10 cellular contexts compared by ENCODE assay signal in genomic region chr16:68070811-68071546, GRCh38. TPM values are rescaled to one million over a fixed set of nuclear protein-coding genes. Genes with fewer than 3 reads are reported as not detected.
DNase-seq lines count a peak whose midpoint lies in the region; ATAC-seq and TF ChIP-seq lines count a peak whose summit lies in the region.
"Had no signal": no experiment of that assay in that cellular context is flagged by ENCODE, and none has a peak within 500 bp of the region (broad histone marks: within the 10 kb centered on the region; RNA-seq: fewer than 3 reads in every experiment).

No MANE protein-coding gene starts in this region.

- WGBS in spleen, 5 donors: 63 to 80% (median 77%) methylated on average over 14 of the region's 14 CpGs

- no peaks in the 10 kb centered on the region for H3K27me3 Mint-ChIP-seq in activated T-helper 1 cell treated with anti-CD3 and anti-CD28 coated beads, Interleukin-12 subunit alpha, Interleukin-12 subunit beta, Interleukin-2, Interleukin-4 antibody, amounts not matched to agents 30 ng/mL and 10 ng/mL and 1 ng/mL, durations not matched to agents 14 hours and 24 hours and 36 hours (ENCODE audit: insufficient read depth)

- H3K9me3 Mint-ChIP-seq in activated T-helper 1 cell treated with anti-CD3 and anti-CD28 coated beads, Interleukin-12 subunit alpha, Interleukin-12 subunit beta, Interleukin-2, Interleukin-4 antibody, amounts not matched to agents 30 ng/mL and 10 ng/mL and 1 ng/mL, durations not matched to agents 14 hours and 24 hours and 36 hours: no peaks in the 10 kb centered on the region

- peak overlapping the region; percentile 71 for H3K4me3 Mint-ChIP-seq in activated T-helper 1 cell treated with anti-CD3 and anti-CD28 coated beads, Interleukin-12 subunit alpha, Interleukin-12 subunit beta, Interleukin-2, Interleukin-4 antibody, amounts not matched to agents 30 ng/mL and 10 ng/mL and 1 ng/mL, durations not matched to agents 14 hours and 24 hours and 36 hours

- H3K27ac ChIP-seq in spleen: peak overlapping the region; percentile 37 to 82 (median 74)

- intact Hi-C loops in activated T-helper 1 cell treated with anti-CD3 and anti-CD28 coated beads, Interleukin-12 subunit alpha, Interleukin-12 subunit beta, Interleukin-2, Interleukin-4 antibody, amounts not matched to agents 30 ng/mL and 10 ng/mL and 1 ng/mL, durations not matched to agents 14 hours and 24 hours and 36 hours (cut with micrococcal nuclease): loop anchor here (2.0 kb wide), 1 partner anchor 14 kb away; the partner anchor contains the start of gene NFATC3
- intact Hi-C loops in spleen (cut with DNase I; ENCODE audit: low total_unique reads): no loop called here
- intact Hi-C loops in left cardiac atrium (cut with DNase I): no loop called here
- intact Hi-C loops in Right ventricle myocardium superior (cut with DNase I): no loop called here

- peaks cover 86% of the 10 kb centered on the region for H3K4me1 Mint-ChIP-seq in activated T-helper 1 cell treated with anti-CD3 and anti-CD28 coated beads, Interleukin-12 subunit alpha, Interleukin-12 subunit beta, Interleukin-2, Interleukin-4 antibody, amounts not matched to agents 30 ng/mL and 10 ng/mL and 1 ng/mL, durations not matched to agents 14 hours and 24 hours and 36 hours (ENCODE audit: low read depth)

- no peak for TF ChIP-seq POLR2A in spleen (IDR thresholded peaks at IDR 0.05)

- peak; percentile 49 for DNase-seq in activated CD4-positive, alpha-beta T cell treated with anti-CD3 and anti-CD28 coated beads for 48 hours
- no peak for DNase-seq in activated CD4-positive, alpha-beta T cell treated with anti-CD3 and anti-CD28 coated beads, Interleukin-2, amount 50 U/mL, for 1 hour
- DNase-seq in activated T-helper 1 cell treated with anti-CD3 and anti-CD28 coated beads, Interleukin-12 subunit alpha, Interleukin-12 subunit beta, Interleukin-2, Interleukin-4 antibody, amounts not matched to agents 30 ng/mL and 10 ng/mL and 1 ng/mL, durations not matched to agents 14 hours and 24 hours and 36 hours (ENCODE audit: low spot score): no peak
- DNase-seq in spleen (no peak), NCI-H1694 treated with DMSO at 0.1 percent for 48 hours (lab: John Stamatoyannopoulos, UW) (no peak), left cardiac atrium (no peak), Right ventricle myocardium superior (no peak)
- DNase-seq: effector CD8-positive, alpha-beta T cell; substantia nigra had no signal

- H3K27me3 ChIP-seq in spleen (replicated peaks in 1 of 7): no peaks in the 10 kb centered on the region

- H3K4me3 ChIP-seq in spleen: peak overlapping the region in 1 of 8 donors; percentile 1

- H3K36me3 Mint-ChIP-seq in activated T-helper 1 cell treated with anti-CD3 and anti-CD28 coated beads, Interleukin-12 subunit alpha, Interleukin-12 subunit beta, Interleukin-2, Interleukin-4 antibody, amounts not matched to agents 30 ng/mL and 10 ng/mL and 1 ng/mL, durations not matched to agents 14 hours and 24 hours and 36 hours (ENCODE audit: low read depth): peaks cover 53% of the 10 kb centered on the region

- no peaks in the 10 kb centered on the region for H3K9me3 ChIP-seq in spleen

- H3K36me3 ChIP-seq in spleen: peaks cover 0 to 97% (median 34%) of the 10 kb centered on the region in 6 donors

- peaks cover 56 to 94% (median 74%) of the 10 kb centered on the region in 6 donors for H3K4me1 ChIP-seq in spleen

- no peak for TF ChIP-seq CTCF in spleen (IDR thresholded peaks at IDR 0.05 in 8 of 11, conservative IDR thresholded peaks at IDR 0.05 in 3 of 11)

- ATAC-seq in HG02759 (IDR thresholded peaks at IDR 0.05; ENCODE audit: unreplicated experiment) (peak; percentile 34), left cardiac atrium (no peak), Right ventricle myocardium superior (ENCODE audit: poor library complexity) (no peak)

- H3K27ac Mint-ChIP-seq in activated T-helper 1 cell treated with anti-CD3 and anti-CD28 coated beads, Interleukin-12 subunit alpha, Interleukin-12 subunit beta, Interleukin-2, Interleukin-4 antibody, amounts not matched to agents 30 ng/mL and 10 ng/mL and 1 ng/mL, durations not matched to agents 14 hours and 24 hours and 36 hours: peak overlapping the region; percentile 97

RNA-seq across cellular contexts. Expression of gene NFATC3, which starts 14.2 kb away (rescaled TPM):
- total RNA-seq in activated T-helper 1 cell treated with anti-CD3 and anti-CD28 coated beads, Interleukin-12 subunit alpha, Interleukin-12 subunit beta, Interleukin-2, Interleukin-4 antibody, amounts not matched to agents 30 ng/mL and 10 ng/mL and 1 ng/mL, durations not matched to agents 14 hours and 24 hours and 36 hours: 152 and 157 TPM in 2 replicates
- total RNA-seq in spleen (10 to 100 TPM; 64.4 to 89.7 (median 68.5) TPM), left cardiac atrium (10 to 100 TPM; 25.9 to 28.9 TPM), Right ventricle myocardium superior (24.4 TPM)
- 10 to 100 TPM; 12.4 to 13.1 (median 12.7) TPM for polyA plus RNA-seq in spleen

RNA-seq across cellular contexts. Expression of gene DUS2, which starts 47.9 kb away (rescaled TPM):
- total RNA-seq in activated T-helper 1 cell treated with anti-CD3 and anti-CD28 coated beads, Interleukin-12 subunit alpha, Interleukin-12 subunit beta, Interleukin-2, Interleukin-4 antibody, amounts not matched to agents 30 ng/mL and 10 ng/mL and 1 ng/mL, durations not matched to agents 14 hours and 24 hours and 36 hours: 34.7 and 37.2 TPM in 2 replicates
- total RNA-seq in spleen (10 to 100 TPM; 22.3 to 31.7 (median 27.6) TPM), left cardiac atrium (1 to 10 TPM; 6.9 to 7.2 TPM), Right ventricle myocardium superior (5.7 TPM)
- 10 to 100 TPM; 17.4 to 28.8 (median 25.2) TPM for polyA plus RNA-seq in spleen

RNA-seq across cellular contexts. Expression of gene DDX28, which starts 47.9 kb away (rescaled TPM):
- 28.2 and 28.4 TPM in 2 replicates for total RNA-seq in activated T-helper 1 cell treated with anti-CD3 and anti-CD28 coated beads, Interleukin-12 subunit alpha, Interleukin-12 subunit beta, Interleukin-2, Interleukin-4 antibody, amounts not matched to agents 30 ng/mL and 10 ng/mL and 1 ng/mL, durations not matched to agents 14 hours and 24 hours and 36 hours
- total RNA-seq in spleen: 10 to 100 TPM in 5 of 7 donors, 1 to 10 TPM in 2; 8.6 to 12.7 (median 10.3) TPM
- 10 to 100 TPM; 15.8 to 19.0 (median 17.6) TPM for polyA plus RNA-seq in spleen
- total RNA-seq in left cardiac atrium: 1 to 10 TPM; 7.2 to 8.4 TPM
- 7.2 TPM for total RNA-seq in Right ventricle myocardium superior

RNA-seq across cellular contexts. Expression of gene DPEP2NB, which starts 55.3 kb away (rescaled TPM):
- not detected in 2 replicates for total RNA-seq in activated T-helper 1 cell treated with anti-CD3 and anti-CD28 coated beads, Interleukin-12 subunit alpha, Interleukin-12 subunit beta, Interleukin-2, Interleukin-4 antibody, amounts not matched to agents 30 ng/mL and 10 ng/mL and 1 ng/mL, durations not matched to agents 14 hours and 24 hours and 36 hours
- total RNA-seq in spleen (not detected), left cardiac atrium (not detected), Right ventricle myocardium superior (not detected)
- polyA plus RNA-seq in spleen: not detected
